Comparison of ENCODE assay signal across 24 cellular contexts in the genomic region with DNA sequence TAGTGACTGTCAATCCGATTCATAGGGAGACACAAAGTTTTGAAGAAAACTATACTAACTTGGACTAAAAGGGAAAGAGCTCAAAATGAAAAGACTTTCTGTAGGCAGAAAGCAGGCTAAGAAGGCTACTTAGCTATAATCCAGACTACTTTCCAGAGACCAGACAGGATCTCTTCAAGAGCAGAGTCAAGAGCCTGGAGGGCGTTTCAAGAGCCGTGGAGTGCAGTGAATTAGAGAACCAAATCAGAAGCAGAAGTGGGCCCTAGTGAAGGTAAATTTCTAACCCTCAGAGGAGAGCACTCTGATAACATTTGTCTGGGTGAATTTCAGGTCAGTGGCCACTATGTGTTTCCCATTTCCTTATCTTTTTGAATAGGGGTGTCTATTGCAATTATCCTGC.
"Had no signal": no experiment of that assay in that cellular context is flagged by ENCODE, and none has a peak within 500 bp of the region (broad histone marks: within the 10 kb centered on the region; RNA-seq: fewer than 3 reads in every experiment).

No MANE protein-coding gene starts in this region.

- ATAC-seq: K562, Right ventricle myocardium inferior, SK-N-SH treated with all-trans-retinoic acid at 6 μM for 48 hours had no signal

- H3K36me3 ChIP-seq: Peyer's patch, SJCRH30 had no signal

- H3K4me1 ChIP-seq: Peyer's patch, SJCRH30 had no signal

- H3K27me3 ChIP-seq: Peyer's patch, SJCRH30 had no signal

- H3K9me3 ChIP-seq: Peyer's patch, SJCRH30 had no signal

- H3K4me3 ChIP-seq: K562, PC-9, Peyer's patch, SJCRH30 had no signal

- DNase-seq: Kasumi-1, MM.1S, NCI-H1092 treated with DMSO at 0.1 percent for 48 hours, NCI-H146, NCI-H1694 treated with DMSO at 0.1 percent for 48 hours, NCI-H1930, NCI-H2081, NCI-H2107, NCI-H2171 treated with DMSO at 0.1 percent for 48 hours, NCI-H345, NCI-H446 treated with DMSO at 0.1 percent for 48 hours, NCI-H510A treated with DMSO at 0.1 percent for 48 hours, NCI-H69, NCI-H774, OCI-M1, PC-9, Peyer's patch, SHP77 treated with DMSO at 0.1 percent for 48 hours, SJCRH30 had no signal

- H3K27ac ChIP-seq: HL-60, KMS-11, PC-9, Peyer's patch, SJCRH30 had no signal
